Comparison of ENCODE assay signal across 8 cellular contexts in the genomic region with DNA sequence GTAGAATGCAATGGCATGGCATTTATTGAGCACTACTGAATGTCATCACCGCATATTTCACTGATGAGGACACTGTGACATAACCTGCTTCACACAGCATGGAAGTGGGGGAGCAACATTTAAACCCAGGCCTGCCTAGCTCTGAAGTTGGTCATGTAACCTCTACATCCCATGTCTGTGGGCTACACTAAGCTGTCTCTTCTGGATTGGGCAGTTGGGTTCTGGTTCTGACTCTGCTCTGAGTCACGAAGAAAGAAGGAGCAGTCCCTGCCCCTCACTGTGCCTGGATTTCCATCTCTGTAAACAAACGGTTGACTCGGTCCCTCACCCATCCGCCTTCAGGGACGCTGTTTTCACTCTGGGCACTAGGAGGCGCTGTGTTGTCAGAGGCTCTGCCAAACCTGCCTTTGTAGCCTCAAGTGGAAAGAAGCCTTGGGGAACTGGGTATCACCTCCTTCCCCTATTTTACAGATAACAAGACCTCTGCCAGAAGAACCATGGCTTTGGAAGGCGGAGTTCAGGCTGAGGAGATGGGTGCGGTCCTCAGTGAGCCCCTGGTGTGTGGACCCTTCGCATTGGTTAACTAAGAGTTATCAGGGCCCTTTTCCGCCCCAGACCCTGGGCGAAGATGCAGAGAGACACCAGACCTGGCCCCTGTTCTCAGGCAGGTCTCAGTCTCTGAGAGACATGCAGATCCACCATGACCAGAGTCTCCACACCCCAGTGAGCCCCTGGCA. TPM values are rescaled to one million over a fixed set of nuclear protein-coding genes. Genes with fewer than 3 reads are reported as not detected.
DNase-seq lines count a peak whose midpoint lies in the region; ATAC-seq and TF ChIP-seq lines count a peak whose summit lies in the region.

No MANE protein-coding gene starts in this region.

- peaks cover 0 to 6% (median 3%) of the 10 kb centered on the region in 3 donors for H3K4me1 ChIP-seq in gastroesophageal sphincter
- no peaks in the 10 kb centered on the region for H3K4me1 ChIP-seq in aorta (ENCODE audit: control insufficient read depth in 1 of 2, insufficient read depth in 2 of 2, low read length in 2 of 2)

- no peaks in the 10 kb centered on the region for H3K9me3 ChIP-seq in gastroesophageal sphincter
- no peaks in the 10 kb centered on the region for H3K9me3 ChIP-seq in aorta (ENCODE audit: control insufficient read depth, low read length)

- no peak overlapping the region for H3K27ac ChIP-seq in gastroesophageal sphincter
- no peak overlapping the region for H3K27ac ChIP-seq in aorta (ENCODE audit: low read depth in 1 of 2, low read length in 2 of 2)

- intact Hi-C loops in posterior vena cava (cut with DNase I) (loop anchor here in 1 of 2 donors (5.0 kb wide), 1 partner anchor 42 kb away; no protein-coding TSS in a partner anchor), aorta (cut with DNase I) (loop anchor here in 1 of 2 donors (5.0 to 10.0 kb wide), 3 partner anchors 42 to 369 kb away; no protein-coding TSS in a partner anchor)

- H3K27me3 ChIP-seq in gastroesophageal sphincter, result no peaks in the 10 kb centered on the region
- H3K27me3 ChIP-seq in aorta (ENCODE audit: control insufficient read depth in 1 of 2, insufficient read depth in 2 of 2, low read length in 1 of 2), result no peaks in the 10 kb centered on the region

- no peak for TF ChIP-seq POLR2A in gastroesophageal sphincter (IDR thresholded peaks at IDR 0.05)

- no peak for TF ChIP-seq EP300 in gastroesophageal sphincter (IDR thresholded peaks at IDR 0.05)

- DNase-seq in G401 (ENCODE audit: low spot score) (peak; percentile 35), HT1080 (ENCODE audit: low read depth) (peak; percentile 84), RPMI8226 (peak; percentile 84), activated T-helper 1 cell treated with Interleukin-2 at 50 U/mL for 16 hours (ENCODE audit: low read depth) (peak; percentile 50), posterior vena cava (ENCODE audit: low spot score) (peak; percentile 91), aorta (peak; percentile 80 to 92), cortex of kidney (lab: John Stamatoyannopoulos, UW) (no peak)

- H3K4me3 ChIP-seq in gastroesophageal sphincter, result no peak overlapping the region
- no peak overlapping the region for H3K4me3 ChIP-seq in aorta (ENCODE audit: low read length in 2 of 2)

- no peaks in the 10 kb centered on the region for H3K36me3 ChIP-seq in gastroesophageal sphincter
- no peaks in the 10 kb centered on the region for H3K36me3 ChIP-seq in aorta (ENCODE audit: control insufficient read depth in 1 of 2, insufficient read depth in 2 of 2, low read length in 1 of 2)

- 67 to 71% methylated on average over 1 of the region's 12 CpGs for WGBS in gastroesophageal sphincter (ENCODE audit: low coverage in 1 of 2), 2 donors
- WGBS in aorta, 2 donors, result 44 to 45% methylated on average over 12 of the region's 12 CpGs

- in situ Hi-C loops in G401 (cut with HindIII; ENCODE audit: low sequenced_read_pairs), result no loop called here

- ATAC-seq in gastroesophageal sphincter (peak; percentile 54), aorta (ENCODE audit: low FRiP score) (peak; percentile 51)

- peak in 3 of 4 experiments; percentile 71 to 85 (median 84) for TF ChIP-seq CTCF in gastroesophageal sphincter (IDR thresholded peaks at IDR 0.05)

RNA-seq across cellular contexts. Expression of gene ARHGEF17, which starts 12.6 kb away (rescaled TPM):
- total RNA-seq in G401 (2014; rRNA removed; shearing (Covaris generic)), result 19.9 and 31.0 TPM in 2 replicates
- 8.2 and 8.8 TPM in 2 replicates for total RNA-seq in HT1080 (2014; rRNA removed; shearing (Covaris generic))
- polyA plus RNA-seq in HT1080 (2015; cell fraction: cytosol; rRNA removed), result 7.9 and 9.0 TPM in 2 replicates
- polyA plus RNA-seq in HT1080 (2015; cell fraction: nucleus; rRNA removed), result 79.3 and 89.1 TPM in 2 replicates
- total RNA-seq in gastroesophageal sphincter, result 100 to 1,000 TPM in 1 of 4 donors, 10 to 100 TPM in 3; 52.5 to 169 (median 84.4) TPM
- 10 to 100 TPM; 88.6 to 99.1 TPM for total RNA-seq in posterior vena cava
- 100 to 1,000 TPM; 159 to 201 TPM for total RNA-seq in aorta
- 100 to 1,000 TPM in 1 of 2 donors, 10 to 100 TPM in 1; 20.5 to 182 TPM for polyA plus RNA-seq in aorta

RNA-seq across cellular contexts. Expression of gene P2RY6, which starts 23.3 kb away (rescaled TPM):
- not detected in 2 replicates for total RNA-seq in G401 (2014; rRNA removed; shearing (Covaris generic))
- total RNA-seq in HT1080 (2014; rRNA removed; shearing (Covaris generic)), result 0.33 TPM in 1 of 2 replicates, not detected in the other
- polyA plus RNA-seq in HT1080 (2015; cell fraction: cytosol; rRNA removed), result 0.94 and 1.4 TPM in 2 replicates
- 0.26 and 1.6 TPM in 2 replicates for polyA plus RNA-seq in HT1080 (2015; cell fraction: nucleus; rRNA removed)
- 1 to 10 TPM; 1.8 to 2.8 (median 2.3) TPM for total RNA-seq in gastroesophageal sphincter
- 1 to 10 TPM; 2.5 to 4.9 TPM for total RNA-seq in posterior vena cava
- 10 to 100 TPM in 1 of 2 donors, 1 to 10 TPM in 1; 6.1 to 12.0 TPM for total RNA-seq in aorta
- polyA plus RNA-seq in aorta, result 1 to 10 TPM; 2.5 to 4.4 TPM
